9 cellular contexts compared by ENCODE assay signal in genomic region chr6:27545271-27546046, GRCh38.
A peak's percentile ranks its signal among the peaks of the same experiment; 100 is the strongest.
DNase-seq lines count a peak whose midpoint lies in the region; ATAC-seq lines count a peak whose summit lies in the region.
"Had no signal": no experiment of that assay in that cellular context is flagged by ENCODE, and none has a peak within 500 bp of the region (broad histone marks: within the 10 kb centered on the region; RNA-seq: fewer than 3 reads in every experiment).

No MANE protein-coding gene starts in this region.

- ATAC-seq in activated CD4-positive, alpha-beta T cell treated with anti-CD3 and anti-CD28 coated beads for 36 hours = peak; percentile 71
- ATAC-seq in GM21423 (IDR thresholded peaks at IDR 0.05; ENCODE audit: unreplicated experiment) (no peak), sciatic nerve (no peak)

- peak; percentile 73 for DNase-seq in activated CD4-positive, alpha-beta T cell treated with anti-CD3 and anti-CD28 coated beads for 36 hours
- DNase-seq in activated CD4-positive, alpha-beta T cell treated with anti-CD3 and anti-CD28 coated beads, Interleukin-2, amount 50 U/mL, for 1 hour = no peak
- peak; percentile 88 for DNase-seq in NCI-H748 treated with DMSO at 0.1 percent for 48 hours (lab: John Stamatoyannopoulos, UW)
- peak; percentile 42 to 70 (median 52) for DNase-seq in stimulated activated CD4-positive, alpha-beta T cell treated with anti-CD3 and anti-CD28 coated beads, Interleukin-12 subunit alpha, Interleukin-12 subunit beta, amount 100 ng/mL, for 48 hours (ENCODE audit: low read depth in 2 of 3, low spot score in 1 of 3)
- no peak for DNase-seq in NCI-H2029 (lab: John Stamatoyannopoulos, UW)
- no peak for DNase-seq in sciatic nerve (ENCODE audit: low spot score)

- H3K4me1 ChIP-seq in ectodermal cell (ENCODE audit: control insufficient read depth, insufficient read depth, low read length) = no peaks in the 10 kb centered on the region

- H3K27me3 ChIP-seq in ectodermal cell (ENCODE audit: control insufficient read depth, insufficient read depth, low read length, poor library complexity, severe bottlenecking) = peaks cover 63% of the 10 kb centered on the region

- no peaks in the 10 kb centered on the region for H3K36me3 ChIP-seq in ectodermal cell (ENCODE audit: control insufficient read depth, insufficient read depth, low read length)

- no peak overlapping the region for H3K27ac Mint-ChIP-seq in activated CD4-positive, alpha-beta T cell treated with anti-CD3 and anti-CD28 coated beads for 36 hours
- H3K27ac Mint-ChIP-seq: CD4-positive, alpha-beta T cell had no signal

- POLR2A ChIA-PET in activated CD4-positive, alpha-beta T cell treated with anti-CD3 and anti-CD28 coated beads for 36 hours (lab: Charles Lee) = no interaction called here

- no peak overlapping the region for H3K27ac ChIP-seq in ectodermal cell (ENCODE audit: insufficient read depth, low read depth, low read length, poor library complexity, severe bottlenecking)

- H3K4me1 Mint-ChIP-seq in activated CD4-positive, alpha-beta T cell treated with anti-CD3 and anti-CD28 coated beads for 36 hours = peaks cover 15% of the 10 kb centered on the region

- peaks cover 2% of the 10 kb centered on the region for H3K36me3 Mint-ChIP-seq in activated CD4-positive, alpha-beta T cell treated with anti-CD3 and anti-CD28 coated beads for 36 hours (ENCODE audit: low read depth)

- H3K9me3 Mint-ChIP-seq in activated CD4-positive, alpha-beta T cell treated with anti-CD3 and anti-CD28 coated beads for 36 hours (ENCODE audit: low read depth) = peaks cover 12% of the 10 kb centered on the region

- peaks cover 79% of the 10 kb centered on the region for H3K27me3 Mint-ChIP-seq in activated CD4-positive, alpha-beta T cell treated with anti-CD3 and anti-CD28 coated beads for 36 hours

- CTCF ChIA-PET in activated CD4-positive, alpha-beta T cell treated with anti-CD3 and anti-CD28 coated beads for 36 hours (lab: Charles Lee) = interaction anchor here (0.5 to 0.9 kb wide), 2 partner anchors 25 to 27 kb away, joined by 3 read pairs; no protein-coding TSS in a partner anchor

- 4% methylated on average over 32 of the region's 32 CpGs for WGBS in ectodermal cell, 2 experiments

- peak overlapping the region; percentile 50 for H3K4me3 ChIP-seq in ectodermal cell (ENCODE audit: insufficient read depth, low read depth, low read length)

- intact Hi-C loops in activated CD4-positive, alpha-beta T cell treated with anti-CD3 and anti-CD28 coated beads for 36 hours (cut with DNase I, micrococcal nuclease) = loop anchor here (1.0 to 5.0 kb wide), 6 partner anchors 47 to 263 kb away; no protein-coding TSS in a partner anchor
- intact Hi-C loops in sciatic nerve (cut with DNase I) = no loop called here

- H3K9me3 ChIP-seq in ectodermal cell (ENCODE audit: control insufficient read depth, low read length) = no peaks in the 10 kb centered on the region

- peak overlapping the region; percentile 63 for H3K4me3 Mint-ChIP-seq in activated CD4-positive, alpha-beta T cell treated with anti-CD3 and anti-CD28 coated beads for 36 hours
- H3K4me3 Mint-ChIP-seq: CD4-positive, alpha-beta T cell had no signal

Comparison
In these comparisons a context has a peak if more than half of its experiments do, and no peak if none do; other contexts are left out.
1. DNase-seq: peak in activated CD4-positive, alpha-beta T cell treated with anti-CD3 and anti-CD28 coated beads for 36 hours (single experiment), NCI-H748 treated with DMSO at 0.1 percent for 48 hours (single experiment) and stimulated activated CD4-positive, alpha-beta T cell treated with anti-CD3 and anti-CD28 coated beads, Interleukin-12 subunit alpha, Interleukin-12 subunit beta, amount 100 ng/mL, for 48 hours (3 of 3); none in activated CD4-positive, alpha-beta T cell treated with anti-CD3 and anti-CD28 coated beads, Interleukin-2, amount 50 U/mL, for 1 hour (single experiment), NCI-H2029 (single experiment) and sciatic nerve (single experiment).